In genomic region chr10:133568834-133569561, GRCh38 we compare ENCODE assay signal across 1 cellular context.
TF ChIP-seq lines count a peak whose summit lies in the region.

No MANE protein-coding gene starts in this region.

TF ChIP-seq in endothelial cell of umbilical vein, 7 proteins besides CTCF, POLR2A, EP300 and RAD21:
- TF ChIP-seq EZH2 (IDR thresholded peaks at IDR 0.05; ENCODE audit: borderline replicate concordance, low read depth, low read length, severe bottlenecking): peak; percentile 9
